ENCODE assay signal across 8 cellular contexts in the genomic region with DNA sequence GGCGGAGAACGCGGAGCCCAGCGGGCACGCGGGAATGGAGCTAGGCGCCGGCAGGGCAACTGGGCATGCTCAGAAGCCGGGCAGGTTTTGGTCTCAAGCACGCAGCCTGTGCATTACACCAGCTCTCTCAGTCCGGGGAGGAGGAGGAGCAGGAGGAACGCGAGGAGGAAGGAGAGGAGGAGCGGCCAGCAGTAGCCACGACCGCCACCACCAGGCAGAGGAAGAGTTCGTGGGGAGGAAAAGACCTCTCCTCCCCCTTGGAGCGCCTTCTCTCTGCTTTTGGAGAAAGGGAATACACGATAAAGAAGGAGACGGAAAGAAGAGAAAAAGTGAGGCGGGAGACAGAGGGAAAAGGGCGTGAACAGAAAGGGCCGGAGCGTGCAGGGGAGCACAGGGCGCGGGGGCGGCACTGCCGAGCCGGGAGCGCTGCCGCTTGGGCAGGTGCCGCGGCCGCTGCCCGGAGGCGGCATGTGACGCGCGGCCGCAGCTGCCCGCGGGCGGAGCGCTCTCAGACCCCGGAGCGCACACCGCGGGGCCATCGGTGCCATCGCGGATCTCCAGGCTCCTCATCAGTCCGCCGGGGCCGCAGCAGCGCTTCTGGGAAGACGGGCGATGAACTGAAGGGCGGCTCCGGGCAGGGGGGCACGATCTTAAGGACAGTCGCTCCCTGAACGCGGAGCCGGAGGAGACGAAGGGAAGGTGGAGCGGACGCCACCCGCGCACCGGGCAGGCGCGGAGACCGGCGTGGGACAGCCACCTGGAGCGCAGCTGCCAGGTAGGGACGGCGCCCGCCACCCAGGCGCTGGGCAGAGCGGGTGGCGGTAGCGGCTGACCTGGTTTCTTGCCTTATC. TPM values are rescaled to one million over a fixed set of nuclear protein-coding genes. Genes with fewer than 3 reads are reported as not detected.
A peak's percentile ranks its signal among the peaks of the same experiment; 100 is the strongest.
DNase-seq lines count a peak whose midpoint lies in the region; ATAC-seq and TF ChIP-seq lines count a peak whose summit lies in the region.

Gene CHRM3, plus strand, starts transcription at position 116 of the 851 bp plus-strand sequence. CDS start 520,884 bp downstream, outside the sequence.

- H3K27me3 ChIP-seq in mucosa of rectum (ENCODE audit: control insufficient read depth in 2 of 2, insufficient read depth in 2 of 2, low read length in 2 of 2), result no peaks in the 10 kb centered on the region
- peaks cover 0 to 37% of the 10 kb centered on the region in 2 donors for H3K27me3 ChIP-seq in tibial nerve

- H3K4me3 ChIP-seq in mucosa of rectum (ENCODE audit: low read length in 2 of 2) (peak within 1 kb of the TSS; percentile 77 to 79), tibial nerve (peak within 1 kb of the TSS; percentile 25 to 48 (median 35))

- H3K9me3 Mint-ChIP-seq in effector memory CD8-positive, alpha-beta T cell, result no peaks in the 10 kb centered on the region

- peaks cover 0 to 7% of the 10 kb centered on the region in 2 donors for H3K4me1 Mint-ChIP-seq in effector memory CD8-positive, alpha-beta T cell (ENCODE audit: low read depth in 2 of 2)

- H3K27ac ChIP-seq in mucosa of rectum (ENCODE audit: low read depth in 2 of 2, low read length in 2 of 2) (peak within 1 kb of the TSS; percentile 54 to 61), tibial nerve (peak within 1 kb of the TSS in 1 of 4 donors; percentile 7)

- TF ChIP-seq CTCF in tibial nerve (IDR thresholded peaks at IDR 0.05), result no peak

- 1% methylated on average over 53 to 74 of the region's 82 CpGs for WGBS in tibial nerve, 2 donors

- peak within 1 kb of the TSS; percentile 44 to 69 for H3K4me3 Mint-ChIP-seq in effector memory CD8-positive, alpha-beta T cell

- TF ChIP-seq EP300 in tibial nerve (IDR thresholded peaks at IDR 0.05), result no peak

- H3K36me3 Mint-ChIP-seq in effector memory CD8-positive, alpha-beta T cell (ENCODE audit: insufficient read depth), result no peaks in the 10 kb centered on the region

- DNase-seq in activated CD8-positive, alpha-beta memory T cell treated with anti-CD3 and anti-CD28 coated beads for 24 hours, result peak; percentile 61
- no peak for DNase-seq in activated CD8-positive, alpha-beta memory T cell treated with anti-CD3 and anti-CD28 coated beads, Interleukin-2, amount 50 U/mL, for 4 hours
- DNase-seq in SK-N-DZ (ENCODE audit: low spot score), result peak; percentile 85
- no peak for DNase-seq in effector memory CD8-positive, alpha-beta T cell
- no peak for DNase-seq in tibial nerve (ENCODE audit: low spot score in 2 of 2)
- DNase-seq in NCI-H2196 treated with DMSO at 0.1 percent for 48 hours (lab: John Stamatoyannopoulos, UW; ENCODE audit: unreplicated experiment), result no peak

- no peaks in the 10 kb centered on the region for H3K9me3 ChIP-seq in mucosa of rectum (ENCODE audit: control insufficient read depth in 2 of 2, low read length in 2 of 2)
- no peaks in the 10 kb centered on the region for H3K9me3 ChIP-seq in tibial nerve

- peaks cover 3 to 6% of the 10 kb centered on the region in 2 donors for H3K4me1 ChIP-seq in mucosa of rectum (ENCODE audit: control insufficient read depth in 2 of 2, insufficient read depth in 2 of 2, low read length in 2 of 2)
- H3K4me1 ChIP-seq in tibial nerve, result peaks cover 0 to 26% (median 2%) of the 10 kb centered on the region in 4 donors

- H3K27me3 Mint-ChIP-seq in effector memory CD8-positive, alpha-beta T cell, result peaks cover 39 to 58% of the 10 kb centered on the region in 2 donors

- ATAC-seq in effector memory CD8-positive, alpha-beta T cell (replicated peaks), result no peak
- no peak for ATAC-seq in HG03460 (IDR thresholded peaks at IDR 0.05; ENCODE audit: unreplicated experiment)

- H3K27ac Mint-ChIP-seq in effector memory CD8-positive, alpha-beta T cell, result no peak within 1 kb of the TSS

- H3K9ac ChIP-seq in mucosa of rectum (ENCODE audit: low read depth in 1 of 2, low read length in 2 of 2), result peak within 1 kb of the TSS; percentile 34 to 65

- no peaks in the 10 kb centered on the region for H3K36me3 ChIP-seq in mucosa of rectum (ENCODE audit: control insufficient read depth in 2 of 2, insufficient read depth in 2 of 2, low read length in 2 of 2)
- no peaks in the 10 kb centered on the region for H3K36me3 ChIP-seq in tibial nerve

- TF ChIP-seq POLR2A in tibial nerve (IDR thresholded peaks at IDR 0.05), result no peak

RNA-seq across cellular contexts. Expression of gene CHRM3, which starts in this region (rescaled TPM):
- polyA plus RNA-seq in SK-N-DZ (2014; cell fraction: cytosol; rRNA removed), result 0.63 and 1.3 TPM in 2 replicates
- polyA plus RNA-seq in SK-N-DZ (2014; cell fraction: nucleus; rRNA removed), result 0.14 and 0.56 TPM in 2 replicates
- total RNA-seq in tibial nerve, result 1 to 10 TPM in 3 of 4 donors, under 1 TPM in 1; 0.20 to 6.5 (median 1.8) TPM

Comparison
In these comparisons a context has a peak if more than half of its experiments do, and no peak if none do; other contexts are left out.
1. DNase-seq: peak in activated CD8-positive, alpha-beta memory T cell treated with anti-CD3 and anti-CD28 coated beads for 24 hours (single experiment) and SK-N-DZ (single experiment); none in activated CD8-positive, alpha-beta memory T cell treated with anti-CD3 and anti-CD28 coated beads, Interleukin-2, amount 50 U/mL, for 4 hours (single experiment), effector memory CD8-positive, alpha-beta T cell (0 of 3), tibial nerve (0 of 2) and NCI-H2196 treated with DMSO at 0.1 percent for 48 hours (single experiment).